10 cellular contexts compared by ENCODE assay signal in genomic region chr17:77449373-77449907, GRCh38.
DNase-seq lines count a peak whose midpoint lies in the region; ATAC-seq and TF ChIP-seq lines count a peak whose summit lies in the region.
"Had no signal": no experiment of that assay in that cellular context is flagged by ENCODE, and none has a peak within 500 bp of the region (broad histone marks: within the 10 kb centered on the region; RNA-seq: fewer than 3 reads in every experiment).

No MANE protein-coding gene starts in this region.

- no peak for ATAC-seq in body of pancreas
- ATAC-seq in HG02623 (IDR thresholded peaks at IDR 0.05; ENCODE audit: unreplicated experiment), result no peak

- intact Hi-C loops in body of pancreas (cut with DNase I) (no loop called here), transverse colon (cut with DNase I; ENCODE audit: low total_unique reads) (no loop called here)

- TF ChIP-seq POLR2A in body of pancreas (IDR thresholded peaks at IDR 0.05) (no peak), transverse colon (IDR thresholded peaks at IDR 0.05) (no peak)

- no peak overlapping the region for H3K4me3 ChIP-seq in body of pancreas
- peak overlapping the region; percentile 22 to 62 for H3K4me3 ChIP-seq in muscle layer of colon (ENCODE audit: low read depth in 1 of 2, low read length in 2 of 2)
- H3K4me3 ChIP-seq in transverse colon, result no peak overlapping the region
- H3K4me3 ChIP-seq: SJSA1 had no signal

- H3K27ac ChIP-seq in body of pancreas, result peak overlapping the region in 3 of 4 donors; percentile 86 to 89 (median 87)
- peak overlapping the region; percentile 87 for H3K27ac ChIP-seq in muscle layer of colon (ENCODE audit: low read depth, low read length)
- H3K27ac ChIP-seq in transverse colon, result peak overlapping the region; percentile 91 to 96 (median 94)
- H3K27ac ChIP-seq: SJSA1 had no signal

- H3K9ac ChIP-seq in muscle layer of colon (ENCODE audit: low read length), result peak overlapping the region; percentile 20

- TF ChIP-seq EP300 in transverse colon (IDR thresholded peaks at IDR 0.05; ENCODE audit: low read depth), result no peak

- H3K36me3 Mint-ChIP-seq in activated naive CD4-positive, alpha-beta T cell treated with anti-CD3 and anti-CD28 coated beads, Interleukin-2, amount 10 ng/mL, durations not matched to agents 7 days and 5 days, result peaks cover 61% of the 10 kb centered on the region

- H3K4me1 ChIP-seq in body of pancreas (peaks cover 76% of the 10 kb centered on the region), muscle layer of colon (ENCODE audit: insufficient read depth, low read length) (peaks cover 70% of the 10 kb centered on the region), transverse colon (peaks cover 65 to 91% (median 77%) of the 10 kb centered on the region in 4 donors)

- H3K36me3 ChIP-seq in body of pancreas (replicated peaks in 1 of 2; ENCODE audit: insufficient read depth in 1 of 2, low read depth in 2 of 2) (no peaks in the 10 kb centered on the region), muscle layer of colon (ENCODE audit: insufficient read depth, low read length) (no peaks in the 10 kb centered on the region), transverse colon (no peaks in the 10 kb centered on the region)

- WGBS in body of pancreas, 2 donors, result 63% methylated on average over 9 of the region's 9 CpGs
- 24% methylated on average over 9 of the region's 9 CpGs; no CpG with 5 or more reads in 1 of the 2 donors for WGBS in transverse colon (ENCODE audit: low coverage in 1 of 2), 2 donors

- no peak for DNase-seq in activated naive CD4-positive, alpha-beta T cell treated with anti-CD3 and anti-CD28 coated beads, Interleukin-2, amount 10 ng/mL, durations not matched to agents 7 days and 5 days
- DNase-seq in activated naive CD4-positive, alpha-beta T cell (lab: John Stamatoyannopoulos, UW), result no peak
- DNase-seq in body of pancreas (no peak), transverse colon (no peak), NOMO-1 treated with dmso at 0.1 percent for 144 hours (lab: John Stamatoyannopoulos, UW; ENCODE audit: unreplicated experiment) (no peak), KBM-7 (no peak)
- DNase-seq: AML-193 had no signal

- peak overlapping the region; percentile 100 for H3K4me3 Mint-ChIP-seq in activated naive CD4-positive, alpha-beta T cell treated with anti-CD3 and anti-CD28 coated beads, Interleukin-2, amount 10 ng/mL, durations not matched to agents 7 days and 5 days

- H3K27ac Mint-ChIP-seq in activated naive CD4-positive, alpha-beta T cell treated with anti-CD3 and anti-CD28 coated beads, Interleukin-2, amount 10 ng/mL, durations not matched to agents 7 days and 5 days, result peak overlapping the region; percentile 94

- H3K9me3 Mint-ChIP-seq in activated naive CD4-positive, alpha-beta T cell treated with anti-CD3 and anti-CD28 coated beads, Interleukin-2, amount 10 ng/mL, durations not matched to agents 7 days and 5 days, result no peaks in the 10 kb centered on the region

- TF ChIP-seq CTCF in body of pancreas (IDR thresholded peaks at IDR 0.05) (no peak), transverse colon (IDR thresholded peaks at IDR 0.05) (no peak)

- CTCF ChIA-PET in activated naive CD4-positive, alpha-beta T cell treated with anti-CD3 and anti-CD28 coated beads, Interleukin-2, amount 10 ng/mL, durations not matched to agents 7 days and 5 days (lab: Charles Lee), result interaction anchor here (1.1 to 1.7 kb wide), 3 partner anchors 19 to 46 kb away, joined by 3 to 10 read pairs (median 4); no protein-coding TSS in a partner anchor

- no peaks in the 10 kb centered on the region for H3K9me3 ChIP-seq in body of pancreas
- H3K9me3 ChIP-seq in muscle layer of colon (ENCODE audit: low read length), result no peaks in the 10 kb centered on the region
- no peaks in the 10 kb centered on the region for H3K9me3 ChIP-seq in transverse colon
- H3K9me3 ChIP-seq: SJSA1 had no signal

- peaks cover 78% of the 10 kb centered on the region for H3K4me1 Mint-ChIP-seq in activated naive CD4-positive, alpha-beta T cell treated with anti-CD3 and anti-CD28 coated beads, Interleukin-2, amount 10 ng/mL, durations not matched to agents 7 days and 5 days

- in situ Hi-C loops in transverse colon (cut with MboI; ENCODE audit: low pct_ligation_motif_present in 1 of 4, low pct_unique_long_range_greater_than_20kb in 1 of 4, low sequenced_read_pairs in 3 of 4), result loop anchor here in 1 of 4 donors (25.0 kb wide), 1 partner anchor 112 kb away; no protein-coding TSS in a partner anchor
- in situ Hi-C loops in KBM-7 (cut with MboI; ENCODE audit: low pct_unique_long_range_greater_than_20kb, low sequenced_read_pairs), result no loop called here

- no peaks in the 10 kb centered on the region for H3K27me3 Mint-ChIP-seq in activated naive CD4-positive, alpha-beta T cell treated with anti-CD3 and anti-CD28 coated beads, Interleukin-2, amount 10 ng/mL, durations not matched to agents 7 days and 5 days

- H3K27me3 ChIP-seq in body of pancreas (no peaks in the 10 kb centered on the region), muscle layer of colon (ENCODE audit: control insufficient read depth in 1 of 2, insufficient read depth in 2 of 2, low read length in 2 of 2) (no peaks in the 10 kb centered on the region), transverse colon (no peaks in the 10 kb centered on the region)
- H3K27me3 ChIP-seq: SJSA1 had no signal

Comparison
In these comparisons a context has a peak if more than half of its experiments do, and no peak if none do; other contexts are left out.
1. H3K4me3 ChIP-seq: peak in muscle layer of colon (2 of 2); none in body of pancreas (0 of 2) and transverse colon (0 of 4).
2. Peak in every context shown above with its lines, with median percentiles within 50 percentile points of each other: H3K27ac ChIP-seq.